Comparison of ENCODE assay signal across 16 cellular contexts in genomic region chr10:95845411-95845810, GRCh38.
A peak's percentile ranks its signal among the peaks of the same experiment; 100 is the strongest.
DNase-seq lines count a peak whose midpoint lies in the region; ATAC-seq and TF ChIP-seq lines count a peak whose summit lies in the region.
"Had no signal": no experiment of that assay in that cellular context is flagged by ENCODE, and none has a peak within 500 bp of the region (broad histone marks: within the 10 kb centered on the region; RNA-seq: fewer than 3 reads in every experiment).

No MANE protein-coding gene starts in this region.

- peaks cover 5% of the 10 kb centered on the region for H3K27me3 Mint-ChIP-seq in activated naive CD8-positive, alpha-beta T cell treated with anti-CD3 and anti-CD28 coated beads, Interleukin-2, amount 10 ng/mL, durations not matched to agents 7 days and 5 days
- no peaks in the 10 kb centered on the region for H3K27me3 Mint-ChIP-seq in activated naive CD8-positive, alpha-beta T cell treated with anti-CD3 and anti-CD28 coated beads, Interleukin-2, amount 50 U/mL, for 24 hours
- peaks cover 2% of the 10 kb centered on the region for H3K27me3 Mint-ChIP-seq in activated T-helper 2 cell treated with anti-CD3 and anti-CD28 coated beads, Interferon-gamma antibody, Interleukin-2, Interleukin-4, amounts not matched to agents 10 μg/mL and 5 μg/mL and 100 μg/mL, durations not matched to agents 14 hours and 24 hours and 36 hours (ENCODE audit: low read depth)
- no peaks in the 10 kb centered on the region for H3K27me3 Mint-ChIP-seq in memory B cell

- H3K27ac Mint-ChIP-seq in activated naive CD8-positive, alpha-beta T cell treated with anti-CD3 and anti-CD28 coated beads, Interleukin-2, amount 10 ng/mL, durations not matched to agents 7 days and 5 days: peak overlapping the region; percentile 35
- H3K27ac Mint-ChIP-seq in activated naive CD8-positive, alpha-beta T cell treated with anti-CD3 and anti-CD28 coated beads, Interleukin-2, amount 50 U/mL, for 24 hours: no peak overlapping the region
- H3K27ac Mint-ChIP-seq in activated T-helper 2 cell treated with anti-CD3 and anti-CD28 coated beads, Interferon-gamma antibody, Interleukin-2, Interleukin-4, amounts not matched to agents 10 μg/mL and 5 μg/mL and 100 μg/mL, durations not matched to agents 14 hours and 24 hours and 36 hours: peak overlapping the region; percentile 72
- H3K27ac Mint-ChIP-seq in memory B cell: peak overlapping the region; percentile 31
- H3K27ac Mint-ChIP-seq: CD4-positive, alpha-beta memory T cell; HFFc6 had no signal

- peak overlapping the region; percentile 68 for H3K27ac ChIP-seq in vagina

- peaks cover 0 to 8% of the 10 kb centered on the region in 2 donors for H3K36me3 ChIP-seq in vagina

- peaks cover 18% of the 10 kb centered on the region for H3K4me1 Mint-ChIP-seq in activated naive CD8-positive, alpha-beta T cell treated with anti-CD3 and anti-CD28 coated beads, Interleukin-2, amount 10 ng/mL, durations not matched to agents 7 days and 5 days
- H3K4me1 Mint-ChIP-seq in activated naive CD8-positive, alpha-beta T cell treated with anti-CD3 and anti-CD28 coated beads, Interleukin-2, amount 50 U/mL, for 24 hours: peaks cover 12% of the 10 kb centered on the region
- H3K4me1 Mint-ChIP-seq in activated T-helper 2 cell treated with anti-CD3 and anti-CD28 coated beads, Interferon-gamma antibody, Interleukin-2, Interleukin-4, amounts not matched to agents 10 μg/mL and 5 μg/mL and 100 μg/mL, durations not matched to agents 14 hours and 24 hours and 36 hours (ENCODE audit: low read depth): peaks cover 29% of the 10 kb centered on the region
- peaks cover 8% of the 10 kb centered on the region for H3K4me1 Mint-ChIP-seq in memory B cell

- DNase-seq in activated naive CD8-positive, alpha-beta T cell treated with anti-CD3 and anti-CD28 coated beads, Interleukin-2, amount 10 ng/mL, durations not matched to agents 7 days and 5 days: no peak
- no peak for DNase-seq in activated naive CD8-positive, alpha-beta T cell treated with anti-CD3 and anti-CD28 coated beads, Interleukin-2, amount 50 U/mL, for 24 hours
- no peak for DNase-seq in activated T-helper 2 cell treated with anti-CD3 and anti-CD28 coated beads, Interferon-gamma antibody, Interleukin-2, Interleukin-4, amounts not matched to agents 10 μg/mL and 5 μg/mL and 100 μg/mL, durations not matched to agents 14 hours and 24 hours and 36 hours (ENCODE audit: low spot score)
- no peak for DNase-seq in memory B cell (ENCODE audit: low spot score in 2 of 2)
- DNase-seq in vagina (ENCODE audit: extremely low spot score in 2 of 2): no peak
- DNase-seq in DMS153 treated with DMSO at 0.1 percent for 48 hours (lab: John Stamatoyannopoulos, UW; ENCODE audit: unreplicated experiment): no peak
- DNase-seq in GM20000 (ENCODE audit: low spot score): no peak
- no peak for DNase-seq in RKO (ENCODE audit: low spot score)
- DNase-seq: Calu3; CD4-positive, alpha-beta memory T cell; HFFc6; NCI-H1105 treated with DMSO at 0.1 percent for 48 hours; NCI-H1694 treated with DMSO at 0.1 percent for 48 hours; NCI-H510A; NCI-H774; SHP77 had no signal

- no peaks in the 10 kb centered on the region for H3K27me3 ChIP-seq in vagina

- H3K9me3 Mint-ChIP-seq in activated naive CD8-positive, alpha-beta T cell treated with anti-CD3 and anti-CD28 coated beads, Interleukin-2, amount 10 ng/mL, durations not matched to agents 7 days and 5 days: no peaks in the 10 kb centered on the region
- H3K9me3 Mint-ChIP-seq in activated naive CD8-positive, alpha-beta T cell treated with anti-CD3 and anti-CD28 coated beads, Interleukin-2, amount 50 U/mL, for 24 hours: no peaks in the 10 kb centered on the region
- H3K9me3 Mint-ChIP-seq in activated T-helper 2 cell treated with anti-CD3 and anti-CD28 coated beads, Interferon-gamma antibody, Interleukin-2, Interleukin-4, amounts not matched to agents 10 μg/mL and 5 μg/mL and 100 μg/mL, durations not matched to agents 14 hours and 24 hours and 36 hours: peaks cover 8% of the 10 kb centered on the region
- H3K9me3 Mint-ChIP-seq in memory B cell: no peaks in the 10 kb centered on the region
- H3K9me3 Mint-ChIP-seq: CD4-positive, alpha-beta memory T cell; HFFc6 had no signal

- intact Hi-C loops in activated T-helper 2 cell treated with anti-CD3 and anti-CD28 coated beads, Interferon-gamma antibody, Interleukin-2, Interleukin-4, amounts not matched to agents 10 μg/mL and 5 μg/mL and 100 μg/mL, durations not matched to agents 14 hours and 24 hours and 36 hours (cut with micrococcal nuclease): loop anchor here (1.0 kb wide), 1 partner anchor 19 kb away; no protein-coding TSS in a partner anchor
- intact Hi-C loops in vagina (cut with DNase I): no loop called here

- peaks cover 32% of the 10 kb centered on the region for H3K4me1 ChIP-seq in vagina

- no peak overlapping the region for H3K4me3 Mint-ChIP-seq in activated naive CD8-positive, alpha-beta T cell treated with anti-CD3 and anti-CD28 coated beads, Interleukin-2, amount 10 ng/mL, durations not matched to agents 7 days and 5 days
- H3K4me3 Mint-ChIP-seq in activated naive CD8-positive, alpha-beta T cell treated with anti-CD3 and anti-CD28 coated beads, Interleukin-2, amount 50 U/mL, for 24 hours: no peak overlapping the region
- no peak overlapping the region for H3K4me3 Mint-ChIP-seq in activated T-helper 2 cell treated with anti-CD3 and anti-CD28 coated beads, Interferon-gamma antibody, Interleukin-2, Interleukin-4, amounts not matched to agents 10 μg/mL and 5 μg/mL and 100 μg/mL, durations not matched to agents 14 hours and 24 hours and 36 hours (ENCODE audit: low read depth)
- H3K4me3 Mint-ChIP-seq in memory B cell: no peak overlapping the region
- H3K4me3 Mint-ChIP-seq: CD4-positive, alpha-beta memory T cell; HFFc6 had no signal

- no peak for TF ChIP-seq CTCF in vagina (IDR thresholded peaks at IDR 0.05)
- no peak for TF ChIP-seq CTCF in GM20000 (IDR thresholded peaks at IDR 0.05; ENCODE audit: extremely low read depth, missing control alignments)

- no peak overlapping the region for H3K4me3 ChIP-seq in vagina

- H3K9me3 ChIP-seq in vagina: no peaks in the 10 kb centered on the region

- POLR2A ChIA-PET in activated naive CD8-positive, alpha-beta T cell treated with anti-CD3 and anti-CD28 coated beads, Interleukin-2, amount 10 ng/mL, durations not matched to agents 7 days and 5 days (lab: Charles Lee): interaction anchor here (0.7 to 2.9 kb wide), 4 partner anchors 13 to 222 kb away, joined by 3 to 17 read pairs (median 3); partner anchors contain the start of gene TCTN3

- TF ChIP-seq POLR2A in vagina (IDR thresholded peaks at IDR 0.05): no peak

- peak; percentile 34 for ATAC-seq in activated naive CD8-positive, alpha-beta T cell treated with anti-CD3 and anti-CD28 coated beads, Interleukin-2, amount 10 ng/mL, durations not matched to agents 7 days and 5 days (ENCODE audit: low read depth)
- ATAC-seq in activated naive CD8-positive, alpha-beta T cell treated with anti-CD3 and anti-CD28 coated beads, Interleukin-2, amount 50 U/mL, for 24 hours: no peak
- ATAC-seq in memory B cell (ENCODE audit: low read depth): no peak

- H3K36me3 Mint-ChIP-seq in activated naive CD8-positive, alpha-beta T cell treated with anti-CD3 and anti-CD28 coated beads, Interleukin-2, amount 10 ng/mL, durations not matched to agents 7 days and 5 days: peaks cover 5% of the 10 kb centered on the region
- no peaks in the 10 kb centered on the region for H3K36me3 Mint-ChIP-seq in activated naive CD8-positive, alpha-beta T cell treated with anti-CD3 and anti-CD28 coated beads, Interleukin-2, amount 50 U/mL, for 24 hours (ENCODE audit: low read depth)
- peaks cover 50% of the 10 kb centered on the region for H3K36me3 Mint-ChIP-seq in activated T-helper 2 cell treated with anti-CD3 and anti-CD28 coated beads, Interferon-gamma antibody, Interleukin-2, Interleukin-4, amounts not matched to agents 10 μg/mL and 5 μg/mL and 100 μg/mL, durations not matched to agents 14 hours and 24 hours and 36 hours (ENCODE audit: low read depth)
- H3K36me3 Mint-ChIP-seq in memory B cell: peaks cover 40% of the 10 kb centered on the region
- H3K36me3 Mint-ChIP-seq: CD4-positive, alpha-beta memory T cell had no signal
